In genomic region chr7:133331861-133332260, GRCh38 we compare ENCODE assay signal across 28 cellular contexts.
DNase-seq lines count a peak whose midpoint lies in the region; ATAC-seq and TF ChIP-seq lines count a peak whose summit lies in the region.
"Had no signal": no experiment of that assay in that cellular context is flagged by ENCODE, and none has a peak within 500 bp of the region (broad histone marks: within the 10 kb centered on the region; RNA-seq: fewer than 3 reads in every experiment).

No MANE protein-coding gene starts in this region.

- TF ChIP-seq POLR2A in sigmoid colon (IDR thresholded peaks at IDR 0.05), result no peak

- H3K9ac ChIP-seq in adipocyte (ENCODE audit: low read length), result no peak overlapping the region
- H3K9ac ChIP-seq: BLaER1 had no signal

- H3K9me2 ChIP-seq in hepatocyte (replicated peaks; ENCODE audit: insufficient read depth), result no peaks in the 10 kb centered on the region

- H3K27ac ChIP-seq in hepatocyte, result no peak overlapping the region
- H3K27ac ChIP-seq in sigmoid colon, result no peak overlapping the region
- H3K27ac ChIP-seq: BLaER1, PC-9, SJSA1 had no signal

- no peak overlapping the region for H2AFZ ChIP-seq in hepatocyte
- H2AFZ ChIP-seq: PC-9 had no signal

- H3K27me3 ChIP-seq in adipocyte (replicated peaks; ENCODE audit: control insufficient read depth, insufficient read depth, low read length) (no peaks in the 10 kb centered on the region), hepatocyte (no peaks in the 10 kb centered on the region), sigmoid colon (no peaks in the 10 kb centered on the region)
- H3K27me3 ChIP-seq: BLaER1, SJSA1 had no signal

- no peak overlapping the region for H3K4me2 ChIP-seq in hepatocyte
- H3K4me2 ChIP-seq: BLaER1, PC-9 had no signal

- no peaks in the 10 kb centered on the region for H3K4me1 ChIP-seq in adipocyte (ENCODE audit: control insufficient read depth, insufficient read depth, low read length)
- H3K4me1 ChIP-seq in hepatocyte (ENCODE audit: insufficient read depth), result no peaks in the 10 kb centered on the region
- no peaks in the 10 kb centered on the region for H3K4me1 ChIP-seq in sigmoid colon
- H3K4me1 ChIP-seq: BLaER1, SJSA1 had no signal

- H4K20me1 ChIP-seq in hepatocyte (ENCODE audit: insufficient read depth, poor library complexity, severe bottlenecking), result no peaks in the 10 kb centered on the region
- H4K20me1 ChIP-seq: BLaER1 had no signal

- TF ChIP-seq EP300 in sigmoid colon (IDR thresholded peaks at IDR 0.05), result no peak

- no peak for TF ChIP-seq CTCF in AG10803 (conservative IDR thresholded peaks at IDR 0.05; ENCODE audit: low read length)
- no peak for TF ChIP-seq CTCF in hepatocyte (IDR thresholded peaks at IDR 0.05; ENCODE audit: poor library complexity)
- no peak for TF ChIP-seq CTCF in sigmoid colon (IDR thresholded peaks at IDR 0.05)
- TF ChIP-seq CTCF in GM13977 (IDR thresholded peaks at IDR 0.05; ENCODE audit: extremely low read depth, insufficient read depth, missing control alignments), result no peak

- H3K36me3 ChIP-seq in adipocyte (ENCODE audit: control insufficient read depth, insufficient read depth, low read length, severe bottlenecking) (peaks cover 3% of the 10 kb centered on the region), hepatocyte (replicated peaks; ENCODE audit: insufficient read depth, low read depth) (no peaks in the 10 kb centered on the region), sigmoid colon (peaks cover 0 to 2% (median under 1%) of the 10 kb centered on the region in 4 donors)
- H3K36me3 ChIP-seq: SJSA1 had no signal

- in situ Hi-C loops in GM13977 (cut with MboI; ENCODE audit: low pct_unique_long_range_greater_than_20kb, low sequenced_read_pairs, unreplicated experiment), result no loop called here

- H3K4me3 ChIP-seq in AG10803 (ENCODE audit: low read length) (no peak overlapping the region), adipocyte (ENCODE audit: low read length) (no peak overlapping the region), hepatocyte (no peak overlapping the region), sigmoid colon (no peak overlapping the region)
- H3K4me3 ChIP-seq: BLaER1, GM12878, K562, PC-9, SJSA1 had no signal

- H3K79me2 ChIP-seq in hepatocyte, result no peaks in the 10 kb centered on the region

- intact Hi-C loops in sigmoid colon (cut with DNase I), result no loop called here

- H3K9me3 ChIP-seq in adipocyte (ENCODE audit: control insufficient read depth, low read length) (no peaks in the 10 kb centered on the region), hepatocyte (ENCODE audit: low read depth) (no peaks in the 10 kb centered on the region), sigmoid colon (peaks cover 0 to under 1% (median 0%) of the 10 kb centered on the region in 4 donors)
- H3K9me3 ChIP-seq: SJSA1 had no signal

- DNase-seq in AG10803 (ENCODE audit: low read depth), result peak; percentile 3
- DNase-seq in adipocyte (ENCODE audit: low read depth), result peak; percentile 33
- peak; percentile 8 for DNase-seq in cerebellum (ENCODE audit: low spot score)
- peak; percentile 42 for DNase-seq in inferior parietal cortex (ENCODE audit: extremely low spot score)
- no peak for DNase-seq in hepatocyte (ENCODE audit: low spot score)
- no peak for DNase-seq in sigmoid colon
- no peak for DNase-seq in GM13977 (ENCODE audit: low spot score)
- DNase-seq: 8988T; ACHN; CD4-positive, CD25-positive, alpha-beta regulatory T cell; H7; Kasumi-1; MV-4-11; NCI-H1105; NCI-H1436 treated with DMSO at 0.1 percent for 48 hours; NCI-H187 treated with DMSO at 0.1 percent for 48 hours; NCI-H2171 treated with DMSO at 0.1 percent for 48 hours; NCI-H345; NCI-H510A treated with DMSO at 0.1 percent for 48 hours; NCI-H748 treated with DMSO at 0.1 percent for 48 hours; NK-92 treated with Interleukin-12 subunit alpha and Interleukin-12 subunit beta, amount 100 ng/mL, for 24 hours; PC-9 had no signal

- ATAC-seq in GM21619 (IDR thresholded peaks at IDR 0.05; ENCODE audit: unreplicated experiment), result no peak
- ATAC-seq: GM12878, K562, Right ventricle myocardium inferior had no signal

- WGBS in hepatocyte (ENCODE audit: low lambda C conversion rate, missing lambda C conversion rate), result 100% methylated on average over 1 of the region's 1 CpG
- WGBS in sigmoid colon, 2 donors, result 94 to 98% methylated on average over 1 of the region's 1 CpG

Comparison
In these comparisons a context has a peak if more than half of its experiments do, and no peak if none do; other contexts are left out.
1. DNase-seq: peak in AG10803 (single experiment), adipocyte (single experiment), cerebellum (single experiment) and inferior parietal cortex (single experiment); none in hepatocyte (single experiment), sigmoid colon (single experiment) and GM13977 (single experiment).